8 cellular contexts compared by ENCODE assay signal in the genomic region with DNA sequence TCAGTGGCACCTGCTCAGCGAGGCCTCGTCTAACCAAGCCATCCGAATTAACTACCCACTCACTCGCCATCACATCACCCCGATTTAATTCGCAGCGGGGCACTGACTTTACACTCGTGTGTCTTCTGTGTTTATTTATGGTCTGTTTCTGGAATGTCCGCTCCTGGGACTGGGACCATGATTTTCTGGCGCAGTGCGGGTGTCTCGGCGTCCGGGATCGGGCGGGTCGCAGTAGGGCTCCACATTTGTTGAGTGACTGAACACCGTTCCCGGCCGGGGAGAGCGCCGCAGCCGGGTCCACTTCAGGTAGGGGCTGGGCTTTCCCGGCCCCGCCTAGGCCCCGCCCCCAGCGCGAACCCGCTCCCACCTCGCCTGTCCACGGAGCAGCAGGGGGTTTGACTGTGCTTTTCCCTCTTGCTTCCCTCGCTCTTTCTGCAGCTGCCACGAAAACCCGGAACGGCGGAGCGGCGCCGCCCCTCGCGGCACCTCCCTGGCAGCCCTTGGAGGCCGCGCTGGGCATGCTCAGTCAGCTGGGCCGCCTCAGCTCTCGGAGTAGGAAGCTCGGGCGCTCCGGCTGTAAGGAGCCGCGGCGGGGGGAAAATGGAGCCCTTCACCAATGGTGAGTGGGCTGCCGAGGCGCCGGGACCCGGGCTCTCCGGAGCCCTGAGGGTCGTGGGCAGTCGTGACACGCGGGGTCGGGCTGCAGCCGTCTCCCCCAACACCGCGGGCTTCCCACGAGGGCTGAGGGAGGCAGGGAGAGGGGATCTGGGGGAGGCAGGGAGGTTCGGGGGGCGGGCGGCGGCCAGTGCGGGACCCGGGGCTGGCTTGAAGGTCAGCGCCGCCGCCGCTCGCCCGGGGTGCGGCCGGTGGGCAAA. TPM values are rescaled to one million over a fixed set of nuclear protein-coding genes. Genes with fewer than 3 reads are reported as not detected.
DNase-seq lines count a peak whose midpoint lies in the region; ATAC-seq lines count a peak whose summit lies in the region.

Gene LNPEP, plus strand, starts transcription at position 525 of the 875 bp plus-strand sequence. Its CDS starts 76 bp downstream, at position 601.

- peaks cover 34% of the 10 kb centered on the region for H3K4me1 ChIP-seq in GM23248 (ENCODE audit: insufficient read depth)
- H3K4me1 ChIP-seq in naive thymus-derived CD4-positive, alpha-beta T cell (ENCODE audit: control insufficient read depth in 2 of 2, insufficient read depth in 2 of 2, low read length in 2 of 2): peaks cover 35 to 44% of the 10 kb centered on the region in 2 donors

- peaks cover 0 to 6% (median 0%) of the 10 kb centered on the region in 11 donors for H3K9me3 Mint-ChIP-seq in naive thymus-derived CD4-positive, alpha-beta T cell
- H3K9me3 Mint-ChIP-seq in stimulated activated naive B cell treated with anti-CD40 and anti-IgM and Interleukin-4, amounts not matched to agents 10 μg/mL and 1 μg/mL and 100 μg/mL, for 72 hours: no peaks in the 10 kb centered on the region

- CTCF ChIA-PET in naive thymus-derived CD4-positive, alpha-beta T cell (lab: Charles Lee): interaction anchor here (0.5 to 1.5 kb wide), 11 partner anchors 12 to 228 kb away, joined by 3 to 15 read pairs (median 3); partner anchors contain the start of gene ERAP1

- peak within 1 kb of the TSS; percentile 95 to 99 (median 97) for H3K27ac Mint-ChIP-seq in naive thymus-derived CD4-positive, alpha-beta T cell
- peak within 1 kb of the TSS; percentile 93 for H3K27ac Mint-ChIP-seq in stimulated activated naive B cell treated with anti-CD40 and anti-IgM and Interleukin-4, amounts not matched to agents 10 μg/mL and 1 μg/mL and 100 μg/mL, for 72 hours

- in situ Hi-C loops in GM23248 (cut with MboI): no loop called here

- H3K27me3 Mint-ChIP-seq in naive thymus-derived CD4-positive, alpha-beta T cell: no peaks in the 10 kb centered on the region
- H3K27me3 Mint-ChIP-seq in stimulated activated naive B cell treated with anti-CD40 and anti-IgM and Interleukin-4, amounts not matched to agents 10 μg/mL and 1 μg/mL and 100 μg/mL, for 72 hours: no peaks in the 10 kb centered on the region

- no peaks in the 10 kb centered on the region for H3K36me3 ChIP-seq in GM23248 (ENCODE audit: low read depth)
- H3K36me3 ChIP-seq in naive thymus-derived CD4-positive, alpha-beta T cell (ENCODE audit: control insufficient read depth in 2 of 3, insufficient read depth in 3 of 3, low read length in 3 of 3): peaks cover 0 to 11% (median 0%) of the 10 kb centered on the region in 3 experiments

- H3K9ac ChIP-seq in GM23248: peak within 1 kb of the TSS; percentile 88

- no peaks in the 10 kb centered on the region for H3K27me3 ChIP-seq in GM23248 (replicated peaks; ENCODE audit: insufficient read depth)
- H3K27me3 ChIP-seq in naive thymus-derived CD4-positive, alpha-beta T cell (ENCODE audit: control insufficient read depth in 2 of 2, insufficient read depth in 2 of 2, low read length in 2 of 2): no peaks in the 10 kb centered on the region

- H3K4me1 Mint-ChIP-seq in naive thymus-derived CD4-positive, alpha-beta T cell: peaks cover 51 to 70% (median 65%) of the 10 kb centered on the region in 7 donors
- peaks cover 32 to 67% of the 10 kb centered on the region in 2 donors for H3K4me1 Mint-ChIP-seq in stimulated activated naive B cell treated with anti-CD40 and anti-IgM and Interleukin-4, amounts not matched to agents 10 μg/mL and 1 μg/mL and 100 μg/mL, for 72 hours

- peak; percentile 64 for ATAC-seq in naive thymus-derived CD4-positive, alpha-beta T cell
- peak; percentile 64 to 68 for ATAC-seq in stimulated activated naive B cell treated with anti-CD40 and anti-IgM and Interleukin-4, amounts not matched to agents 10 μg/mL and 1 μg/mL and 100 μg/mL, for 72 hours (replicated peaks)

- peak; percentile 98 for DNase-seq in DMS79 treated with DMSO at 0.1 percent for 48 hours (lab: John Stamatoyannopoulos, UW)
- peak; percentile 98 for DNase-seq in GM23248
- DNase-seq in Kasumi-1 (lab: John Stamatoyannopoulos, UW): peak; percentile 96 to 97
- peak; percentile 95 for DNase-seq in RPMI7951 (ENCODE audit: low read depth)
- peak; percentile 87 to 90 for DNase-seq in activated T-helper 1 cell treated with anti-CD3 and anti-CD28 coated beads, Interleukin-2, amount 50 U/mL, for 16 hours (ENCODE audit: low read depth in 1 of 2, low spot score in 1 of 2)
- peak; percentile 98 for DNase-seq in fibroblast of gingiva (ENCODE audit: low read depth)
- peak; percentile 85 to 95 (median 93) for DNase-seq in naive thymus-derived CD4-positive, alpha-beta T cell
- DNase-seq in stimulated activated naive B cell treated with anti-CD40 and anti-IgM and Interleukin-4, amounts not matched to agents 10 μg/mL and 1 μg/mL and 100 μg/mL, for 72 hours: peak; percentile 97

- POLR2A ChIA-PET in naive thymus-derived CD4-positive, alpha-beta T cell (lab: Charles Lee): interaction anchor here (0.7 to 3.8 kb wide), 45 partner anchors 8 to 274 kb away, joined by 3 to 49 read pairs (median 4); partner anchors contain the start of genes CAST, ERAP1 and ERAP2

- peak within 1 kb of the TSS; percentile 84 to 100 (median 94) for H3K4me3 Mint-ChIP-seq in naive thymus-derived CD4-positive, alpha-beta T cell
- H3K4me3 Mint-ChIP-seq in stimulated activated naive B cell treated with anti-CD40 and anti-IgM and Interleukin-4, amounts not matched to agents 10 μg/mL and 1 μg/mL and 100 μg/mL, for 72 hours: peak within 1 kb of the TSS; percentile 88 to 98

- no peaks in the 10 kb centered on the region for H3K9me2 ChIP-seq in GM23248 (ENCODE audit: insufficient read depth)

- peaks cover 37% of the 10 kb centered on the region for H3F3A ChIP-seq in GM23248 (ENCODE audit: insufficient read depth)

- intact Hi-C loops in naive thymus-derived CD4-positive, alpha-beta T cell (cut with micrococcal nuclease): loop anchor here (1.0 to 10.0 kb wide), 31 partner anchors 12 to 1994 kb away; partner anchors contain the start of genes CAST (in 2 of the 2), ELL2 (in 2 of the 2), ERAP2 (in 2 of the 2) and RIOK2 (in 2 of the 2)

- H3K27ac ChIP-seq in GM23248: peak within 1 kb of the TSS; percentile 89
- peak within 1 kb of the TSS; percentile 86 for H3K27ac ChIP-seq in naive thymus-derived CD4-positive, alpha-beta T cell (ENCODE audit: low read depth, low read length)

- peak within 1 kb of the TSS; percentile 93 for H3K4me2 ChIP-seq in GM23248 (ENCODE audit: unreplicated experiment)

- H4K20me1 ChIP-seq in GM23248 (ENCODE audit: insufficient read depth): 0 out of 2 replicates have a peak, but pooled peaks cover 10% of the 10 kb centered on the region

- peak within 1 kb of the TSS; percentile 97 for H2AFZ ChIP-seq in GM23248

- peaks cover 0 to 26% (median 5%) of the 10 kb centered on the region in 5 donors for H3K36me3 Mint-ChIP-seq in naive thymus-derived CD4-positive, alpha-beta T cell
- H3K36me3 Mint-ChIP-seq in stimulated activated naive B cell treated with anti-CD40 and anti-IgM and Interleukin-4, amounts not matched to agents 10 μg/mL and 1 μg/mL and 100 μg/mL, for 72 hours: peaks cover 12 to 13% of the 10 kb centered on the region in 2 donors

- no peaks in the 10 kb centered on the region for H3K9me3 ChIP-seq in GM23248 (ENCODE audit: low read depth)
- H3K9me3 ChIP-seq in naive thymus-derived CD4-positive, alpha-beta T cell (ENCODE audit: control insufficient read depth in 2 of 3, low read length in 3 of 3): no peaks in the 10 kb centered on the region

- WGBS in GM23248 (ENCODE audit: low coverage in 1 of 2, low lambda C conversion rate in 2 of 2, missing lambda C conversion rate in 2 of 2), 2 experiments: 1% methylated on average over 60 to 72 of the region's 79 CpGs

- peaks cover 47% of the 10 kb centered on the region for H3K79me2 ChIP-seq in GM23248 (ENCODE audit: insufficient read depth)

- H3K4me3 ChIP-seq in GM23248: peak within 1 kb of the TSS; percentile 85
- H3K4me3 ChIP-seq in naive thymus-derived CD4-positive, alpha-beta T cell (ENCODE audit: low read length): peak within 1 kb of the TSS; percentile 93

RNA-seq across cellular contexts. Expression of gene LNPEP, which starts in this region (rescaled TPM):
- total RNA-seq in GM23248 (2014; rRNA removed; shearing (Covaris generic)): 20.1 and 30.1 TPM in 2 replicates
- polyA plus RNA-seq in GM23248 (2016; fragmentation: Nextera tagmentation; extraction: Ambion mirVana): 6.8 and 7.3 TPM in 2 replicates
- total RNA-seq in RPMI7951 (2014; rRNA removed; shearing (Covaris generic)): 17.3 and 22.3 TPM in 2 replicates
- total RNA-seq in naive thymus-derived CD4-positive, alpha-beta T cell: 100 to 1,000 TPM in 1 of 5 experiments, 10 to 100 TPM in 4; 82.4 to 109 (median 88.8) TPM
- 10 to 100 TPM; 53.2 to 54.5 TPM for polyA plus RNA-seq in naive thymus-derived CD4-positive, alpha-beta T cell

Comparison
In these comparisons a context has a peak if more than half of its experiments do, and no peak if none do; other contexts are left out.
1. Peak in every context shown above with its lines: DNase-seq, ATAC-seq, H3K4me3 ChIP-seq and H3K27ac ChIP-seq.